ENCODE assay signal across 8 cellular contexts in the genomic region with DNA sequence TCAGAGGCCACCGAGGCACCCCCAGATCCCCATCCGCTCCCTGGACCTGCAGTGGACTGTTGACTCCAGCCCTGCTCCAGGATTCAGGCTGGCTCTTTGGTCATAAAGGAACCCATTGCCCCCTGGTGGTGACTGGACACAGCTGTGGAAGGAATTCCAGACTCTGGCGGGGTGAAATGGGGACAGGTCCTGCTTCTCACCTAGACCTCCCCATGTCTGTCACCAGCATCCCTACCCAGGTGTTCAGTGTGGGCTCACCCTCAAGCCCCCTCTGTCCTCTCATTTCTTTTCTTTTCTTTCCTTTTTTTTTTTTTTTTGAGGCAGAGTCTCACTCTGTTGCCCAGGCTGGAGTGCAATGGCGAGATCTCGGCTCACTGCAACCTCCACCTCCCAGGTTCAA.
DNase-seq lines count a peak whose midpoint lies in the region; ATAC-seq, FAIRE-seq and TF ChIP-seq lines count a peak whose summit lies in the region.

No MANE protein-coding gene starts in this region.

- H3K36me3 Mint-ChIP-seq in memory B cell = no peaks in the 10 kb centered on the region

- H3K4me3 ChIP-seq in AG09309 (ENCODE audit: control insufficient read depth, low read depth, low read length) = no peak overlapping the region
- no peak overlapping the region for H3K4me3 ChIP-seq in effector memory CD4-positive, alpha-beta T cell (ENCODE audit: insufficient read depth, low read depth, low read length, poor library complexity, severe bottlenecking)

- H3K9me3 ChIP-seq in effector memory CD4-positive, alpha-beta T cell (ENCODE audit: control insufficient read depth, low read length) = no peaks in the 10 kb centered on the region

- H3K27ac ChIP-seq in effector memory CD4-positive, alpha-beta T cell (ENCODE audit: insufficient read depth, low read length, poor library complexity, severe bottlenecking) = no peak overlapping the region

- no peak for TF ChIP-seq POLR2A in H54 (IDR thresholded peaks at IDR 0.05; ENCODE audit: low read depth, low read length)

- H3K9me3 Mint-ChIP-seq in memory B cell = no peaks in the 10 kb centered on the region

- peak; percentile 74 for FAIRE-seq in H54 (lab: Jason Lieb, UNC)

- H3K4me1 ChIP-seq in effector memory CD4-positive, alpha-beta T cell (ENCODE audit: control insufficient read depth, insufficient read depth, low read length, poor library complexity, severe bottlenecking) = no peaks in the 10 kb centered on the region

- no peaks in the 10 kb centered on the region for H3K27me3 ChIP-seq in effector memory CD4-positive, alpha-beta T cell (replicated peaks; ENCODE audit: control insufficient read depth, insufficient read depth, low read length, poor library complexity, severe bottlenecking)

- no peak overlapping the region for H3K27ac Mint-ChIP-seq in memory B cell

- peak; percentile 94 for TF ChIP-seq CTCF in AG09309 (IDR thresholded peaks at IDR 0.05; ENCODE audit: control insufficient read depth, insufficient read depth, low read depth, low read length, missing control alignments)

- H3K4me3 Mint-ChIP-seq in memory B cell = no peak overlapping the region

- peaks cover 2% of the 10 kb centered on the region for H3K4me1 Mint-ChIP-seq in memory B cell

- DNase-seq in AG09309 (ENCODE audit: low read depth) (no peak), H54 (ENCODE audit: insufficient read length, low spot score) (no peak), NCI-H748 (lab: John Stamatoyannopoulos, UW; ENCODE audit: unreplicated experiment) (peak; percentile 82), memory B cell (ENCODE audit: low spot score in 2 of 2) (peak; percentile 46 to 49)
- peak; percentile 62 to 72 for DNase-seq in activated CD4-positive, alpha-beta T cell treated with anti-CD3 and anti-CD28 coated beads, Interleukin-2, amount 50 U/mL, for 48 hours
- DNase-seq in effector memory CD4-positive, alpha-beta T cell = peak; percentile 28 to 57 (median 34)
- peak; percentile 45 for DNase-seq in stimulated activated naive CD4-positive, alpha-beta T cell treated with Interleukin-2 at 50 U/mL for 16 hours (lab: John Stamatoyannopoulos, UW)

- ATAC-seq in memory B cell (ENCODE audit: low read depth) (peak; percentile 72), GM21447 (IDR thresholded peaks at IDR 0.05; ENCODE audit: unreplicated experiment) (no peak)

- H3K36me3 ChIP-seq in effector memory CD4-positive, alpha-beta T cell (ENCODE audit: control insufficient read depth, insufficient read depth, low read length) = no peaks in the 10 kb centered on the region

- H3K27me3 Mint-ChIP-seq in memory B cell = peaks cover 12% of the 10 kb centered on the region

Comparison
In these comparisons a context has a peak if more than half of its experiments do, and no peak if none do; other contexts are left out.
1. DNase-seq: peak in NCI-H748 (single experiment), activated CD4-positive, alpha-beta T cell treated with anti-CD3 and anti-CD28 coated beads, Interleukin-2, amount 50 U/mL, for 48 hours (2 of 2), effector memory CD4-positive, alpha-beta T cell (3 of 3), memory B cell (2 of 2) and stimulated activated naive CD4-positive, alpha-beta T cell treated with Interleukin-2 at 50 U/mL for 16 hours (single experiment); none in AG09309 (single experiment) and H54 (single experiment).